In genomic region chr16:81817296-81817695, GRCh38 we compare ENCODE assay signal across 17 cellular contexts. TPM values are rescaled to one million over a fixed set of nuclear protein-coding genes. Genes with fewer than 3 reads are reported as not detected.
DNase-seq lines count a peak whose midpoint lies in the region; ATAC-seq and TF ChIP-seq lines count a peak whose summit lies in the region.
"Had no signal": no experiment of that assay in that cellular context is flagged by ENCODE, and none has a peak within 500 bp of the region (broad histone marks: within the 10 kb centered on the region; RNA-seq: fewer than 3 reads in every experiment).

No MANE protein-coding gene starts in this region.

- H3K27me3 Mint-ChIP-seq in activated T-cell treated with anti-CD3 and anti-CD28 coated beads, Interleukin-2, amount 50 U/mL, for 72 hours (ENCODE audit: low read depth): peaks cover 8% of the 10 kb centered on the region
- H3K27me3 Mint-ChIP-seq in activated B cell treated with CpG ODN at 0.5 μM for 24 hours: no peaks in the 10 kb centered on the region
- no peaks in the 10 kb centered on the region for H3K27me3 Mint-ChIP-seq in stimulated activated naive B cell treated with anti-CD40 and anti-IgM and Interleukin-4, amounts not matched to agents 10 μg/mL and 1 μg/mL and 100 μg/mL, for 72 hours

- H3K4me1 Mint-ChIP-seq in activated T-cell treated with anti-CD3 and anti-CD28 coated beads, Interleukin-2, amount 50 U/mL, for 72 hours (ENCODE audit: low read depth): no peaks in the 10 kb centered on the region
- H3K4me1 Mint-ChIP-seq in activated B cell treated with CpG ODN at 0.5 μM for 24 hours: peaks cover 99% of the 10 kb centered on the region
- H3K4me1 Mint-ChIP-seq in stimulated activated naive B cell treated with anti-CD40 and anti-IgM and Interleukin-4, amounts not matched to agents 10 μg/mL and 1 μg/mL and 100 μg/mL, for 72 hours: peaks cover 69 to 94% of the 10 kb centered on the region in 2 donors

- H3K36me3 Mint-ChIP-seq in activated T-cell treated with anti-CD3 and anti-CD28 coated beads, Interleukin-2, amount 50 U/mL, for 72 hours (ENCODE audit: insufficient read depth in 2 of 2): peaks cover 0 to 1% of the 10 kb centered on the region in 2 donors
- H3K36me3 Mint-ChIP-seq in activated B cell treated with CpG ODN at 0.5 μM for 24 hours (ENCODE audit: low read depth): peaks cover 30% of the 10 kb centered on the region
- peaks cover 32 to 52% of the 10 kb centered on the region in 2 donors for H3K36me3 Mint-ChIP-seq in stimulated activated naive B cell treated with anti-CD40 and anti-IgM and Interleukin-4, amounts not matched to agents 10 μg/mL and 1 μg/mL and 100 μg/mL, for 72 hours
- H3K36me3 Mint-ChIP-seq: activated naive CD8-positive, alpha-beta T cell had no signal

- CTCF ChIA-PET in activated B cell treated with CpG ODN at 0.5 μM for 24 hours (lab: Charles Lee): interaction anchor here (0.6 to 3.1 kb wide), 9 partner anchors 9 to 79 kb away, joined by 3 to 13 read pairs (median 5); no protein-coding TSS in a partner anchor
- CTCF ChIA-PET in HEK293T (lab: Yijun Ruan, JAX): no interaction called here

- TF ChIP-seq CTCF in activated B cell treated with CpG ODN at 0.5 μM for 24 hours (IDR thresholded peaks at IDR 0.05): no peak

- DNase-seq in activated T-cell treated with anti-CD3 and anti-CD28 coated beads, Interleukin-2, amount 50 U/mL, for 72 hours: no peak
- no peak for DNase-seq in activated T-cell treated with anti-CD3 and anti-CD28 coated beads, Interleukin-2, amount 50 U/mL, for 1 hour
- DNase-seq in activated B cell treated with CpG ODN at 0.5 μM for 24 hours (no peak), NCI-H526 treated with DMSO at 0.1 percent for 48 hours (lab: John Stamatoyannopoulos, UW) (no peak), HEK293T (ENCODE audit: extremely low spot score) (no peak), H4 (ENCODE audit: low spot score) (no peak)
- DNase-seq in stimulated activated naive B cell treated with anti-CD40 and anti-IgM and Interleukin-4, amounts not matched to agents 10 μg/mL and 1 μg/mL and 100 μg/mL, for 72 hours: no peak
- DNase-seq: mammary epithelial cell; NCI-H1092 treated with DMSO at 0.1 percent for 48 hours; NCI-H510A; occipital lobe; stimulated activated naive CD4-positive, alpha-beta T cell treated with Interleukin-2 at 50 U/mL for 16 hours; T-helper 1 cell had no signal

- no peak for ATAC-seq in activated T-cell treated with anti-CD3 and anti-CD28 coated beads, Interleukin-2, amount 50 U/mL, for 72 hours (replicated peaks in 1 of 2)
- ATAC-seq in HG03135 (IDR thresholded peaks at IDR 0.05; ENCODE audit: unreplicated experiment) (peak; percentile 36), activated B cell treated with CpG ODN at 0.5 μM for 24 hours (ENCODE audit: low read depth) (peak; percentile 16)
- ATAC-seq in stimulated activated naive B cell treated with anti-CD40 and anti-IgM and Interleukin-4, amounts not matched to agents 10 μg/mL and 1 μg/mL and 100 μg/mL, for 72 hours (replicated peaks): peak; percentile 22 to 34
- ATAC-seq: A549, gastroesophageal sphincter had no signal

- peak overlapping the region; percentile 50 for H3K27ac Mint-ChIP-seq in activated T-cell treated with anti-CD3 and anti-CD28 coated beads, Interleukin-2, amount 50 U/mL, for 72 hours
- H3K27ac Mint-ChIP-seq in activated B cell treated with CpG ODN at 0.5 μM for 24 hours: peak overlapping the region; percentile 96
- H3K27ac Mint-ChIP-seq in stimulated activated naive B cell treated with anti-CD40 and anti-IgM and Interleukin-4, amounts not matched to agents 10 μg/mL and 1 μg/mL and 100 μg/mL, for 72 hours: peak overlapping the region; percentile 99
- H3K27ac Mint-ChIP-seq: activated naive CD8-positive, alpha-beta T cell had no signal

- intact Hi-C loops in activated B cell treated with CpG ODN at 0.5 μM for 24 hours (cut with micrococcal nuclease): loop anchor here (1.0 to 2.0 kb wide), 2 partner anchors 8 to 14 kb away; no protein-coding TSS in a partner anchor

- POLR2A ChIA-PET in activated B cell treated with CpG ODN at 0.5 μM for 24 hours (lab: Charles Lee) (interaction anchor here (1.0 to 7.7 kb wide), 15 partner anchors 10 to 335 kb away, joined by 3 to 194 read pairs (median 28); partner anchors contain the start of gene PLCG2), HEK293T (lab: Yijun Ruan, JAX) (interaction anchor here (1.5 kb wide), 1 partner anchor 19 kb away, joined by 3 read pairs; no protein-coding TSS in a partner anchor)

- no peak overlapping the region for H3K4me3 Mint-ChIP-seq in activated T-cell treated with anti-CD3 and anti-CD28 coated beads, Interleukin-2, amount 50 U/mL, for 72 hours
- H3K4me3 Mint-ChIP-seq in activated B cell treated with CpG ODN at 0.5 μM for 24 hours: peak overlapping the region; percentile 74
- H3K4me3 Mint-ChIP-seq in stimulated activated naive B cell treated with anti-CD40 and anti-IgM and Interleukin-4, amounts not matched to agents 10 μg/mL and 1 μg/mL and 100 μg/mL, for 72 hours: peak overlapping the region; percentile 62 to 71
- H3K4me3 Mint-ChIP-seq: activated naive CD8-positive, alpha-beta T cell had no signal

- H3K9me3 Mint-ChIP-seq in activated T-cell treated with anti-CD3 and anti-CD28 coated beads, Interleukin-2, amount 50 U/mL, for 72 hours: no peaks in the 10 kb centered on the region
- H3K9me3 Mint-ChIP-seq in activated B cell treated with CpG ODN at 0.5 μM for 24 hours: no peaks in the 10 kb centered on the region
- peaks cover 3 to 5% of the 10 kb centered on the region in 2 donors for H3K9me3 Mint-ChIP-seq in stimulated activated naive B cell treated with anti-CD40 and anti-IgM and Interleukin-4, amounts not matched to agents 10 μg/mL and 1 μg/mL and 100 μg/mL, for 72 hours

TF ChIP-seq in HEK293T, 16 proteins besides CTCF, POLR2A, EP300 and RAD21:
- TF ChIP-seq CTBP1 (IDR thresholded peaks at IDR 0.05; ENCODE audit: borderline replicate concordance) (no peak), ARNT (IDR thresholded peaks at IDR 0.05) (no peak), L3MBTL2 (conservative IDR thresholded peaks at IDR 0.05) (no peak), BHLHE40 (IDR thresholded peaks at IDR 0.05; ENCODE audit: borderline replicate concordance) (no peak), SUZ12 (IDR thresholded peaks at IDR 0.05) (no peak), PKNOX1 (IDR thresholded peaks at IDR 0.05) (no peak), FOXK2 (IDR thresholded peaks at IDR 0.05) (no peak)

RNA-seq across cellular contexts. Expression of gene PLCG2, which starts 38.2 kb away (rescaled TPM):
- 10 to 100 TPM in 1 of 2 donors, 1 to 10 TPM in 1; 8.0 to 25.6 TPM for total RNA-seq in activated T-cell treated with anti-CD3 and anti-CD28 coated beads, Interleukin-2, amount 50 U/mL, for 72 hours
- 449 and 525 TPM in 2 replicates for total RNA-seq in activated B cell treated with CpG ODN at 0.5 μM for 24 hours
- 2.2 and 3.2 TPM in 2 replicates for total RNA-seq in H4 (2014; rRNA removed; shearing (Covaris generic))

Comparison
In these comparisons a context has a peak if more than half of its experiments do, and no peak if none do; other contexts are left out.
1. ATAC-seq: peak in HG03135 (single experiment), activated B cell treated with CpG ODN at 0.5 μM for 24 hours (single experiment) and stimulated activated naive B cell treated with anti-CD40 and anti-IgM and Interleukin-4, amounts not matched to agents 10 μg/mL and 1 μg/mL and 100 μg/mL, for 72 hours (2 of 2); none in activated T-cell treated with anti-CD3 and anti-CD28 coated beads, Interleukin-2, amount 50 U/mL, for 72 hours (0 of 2).
2. H3K4me3 Mint-ChIP-seq: peak in activated B cell treated with CpG ODN at 0.5 μM for 24 hours (single experiment) and stimulated activated naive B cell treated with anti-CD40 and anti-IgM and Interleukin-4, amounts not matched to agents 10 μg/mL and 1 μg/mL and 100 μg/mL, for 72 hours (2 of 2); none in activated T-cell treated with anti-CD3 and anti-CD28 coated beads, Interleukin-2, amount 50 U/mL, for 72 hours (0 of 2).
3. RNA of gene PLCG2, which starts 38.2 kb away (total RNA-seq): 449 to 525 TPM in activated B cell treated with CpG ODN at 0.5 μM for 24 hours; 8.0 to 25.6 TPM in activated T-cell treated with anti-CD3 and anti-CD28 coated beads, Interleukin-2, amount 50 U/mL, for 72 hours and 2.2 to 3.2 TPM in H4; every median in the first group is over 10 times any median in the second.
4. Peak in every context shown above with its lines, with median percentiles within 50 percentile points of each other: H3K27ac Mint-ChIP-seq.